In genomic region chr4:184384810-184385557, GRCh38 we compare ENCODE assay signal across 9 cellular contexts.
DNase-seq lines count a peak whose midpoint lies in the region; ATAC-seq, FAIRE-seq and TF ChIP-seq lines count a peak whose summit lies in the region.
"Had no signal": no experiment of that assay in that cellular context is flagged by ENCODE, and none has a peak within 500 bp of the region (broad histone marks: within the 10 kb centered on the region; RNA-seq: fewer than 3 reads in every experiment).

No MANE protein-coding gene starts in this region.

- H3K4me1 ChIP-seq in Caco-2 (peaks cover 57% of the 10 kb centered on the region), fibroblast of lung (ENCODE audit: control insufficient read depth, extremely low read depth, insufficient read depth, low read length) (peaks cover 23% of the 10 kb centered on the region), thoracic aorta (ENCODE audit: control insufficient read depth in 1 of 2, low read depth in 2 of 2) (peaks cover 28 to 36% of the 10 kb centered on the region in 2 donors)

- H3K4me1 Mint-ChIP-seq in Caco-2 (ENCODE audit: low read depth, unreplicated experiment), result peaks cover 39% of the 10 kb centered on the region

- H3K9me3 Mint-ChIP-seq in Caco-2 (ENCODE audit: unreplicated experiment), result no peaks in the 10 kb centered on the region

- H4K20me1 ChIP-seq in fibroblast of lung (ENCODE audit: control insufficient read depth, extremely low read depth, insufficient read depth, low read length), result no peaks in the 10 kb centered on the region

- no peak overlapping the region for H3K9ac ChIP-seq in fibroblast of lung (ENCODE audit: insufficient read depth, low read length)

- H3K4me3 ChIP-seq in Caco-2 (ENCODE audit: low read depth, low read length), result no peak overlapping the region
- H3K4me3 ChIP-seq in fibroblast of lung (replicated peaks in 1 of 4; ENCODE audit: control extremely low read depth in 1 of 4, insufficient read depth in 1 of 4, low read depth in 3 of 4, low read length in 4 of 4), result peak overlapping the region; percentile 34 to 60 (median 45)
- peak overlapping the region; percentile 69 for H3K4me3 ChIP-seq in thoracic aorta

- intact Hi-C loops in Caco-2 (cut with micrococcal nuclease; ENCODE audit: unreplicated experiment), result loop anchor here (1.0 kb wide), 1 partner anchor 37 kb away; no protein-coding TSS in a partner anchor

- CTCF ChIA-PET in Caco-2 (lab: Charles Lee), result no interaction called here

- H3K4me3 Mint-ChIP-seq in Caco-2 (ENCODE audit: unreplicated experiment), result peak overlapping the region; percentile 62

- TF ChIP-seq CTCF in Caco-2 (IDR thresholded peaks at IDR 0.05; ENCODE audit: insufficient read depth in 1 of 2, low read depth in 1 of 2, low read length in 1 of 2, severe bottlenecking in 1 of 2, unreplicated experiment in 1 of 2) (no peak), fibroblast of lung (conservative IDR thresholded peaks at IDR 0.05 in 1 of 2, IDR thresholded peaks at IDR 0.05 in 1 of 2; ENCODE audit: low read depth in 1 of 2, low read length in 2 of 2) (no peak), thoracic aorta (IDR thresholded peaks at IDR 0.05) (no peak)

- peak overlapping the region; percentile 92 for H3K4me2 ChIP-seq in fibroblast of lung (ENCODE audit: extremely low read depth, insufficient read depth, low read length)

- no peaks in the 10 kb centered on the region for H3K27me3 Mint-ChIP-seq in Caco-2 (ENCODE audit: insufficient read depth, unreplicated experiment)

- BruUV-seq in Caco-2 (replicated peaks; lab: Mats Ljungman, UMichigan), result no TSS peak

- H3K27me3 ChIP-seq in Caco-2 (replicated peaks; ENCODE audit: control insufficient read depth, insufficient read depth, low read length) (no peaks in the 10 kb centered on the region), fibroblast of lung (ENCODE audit: control insufficient read depth, insufficient read depth, low read length) (no peaks in the 10 kb centered on the region), thoracic aorta (replicated peaks; ENCODE audit: insufficient read depth) (no peaks in the 10 kb centered on the region)

- no peak overlapping the region for H2AFZ ChIP-seq in fibroblast of lung (ENCODE audit: low read length)

- peak overlapping the region; percentile 78 for H3K27ac ChIP-seq in fibroblast of lung (ENCODE audit: insufficient read depth, low read length)
- H3K27ac ChIP-seq in thoracic aorta, result peak overlapping the region; percentile 69 to 80

- peak overlapping the region; percentile 43 for H3K27ac Mint-ChIP-seq in Caco-2 (ENCODE audit: unreplicated experiment)

- peaks cover 4% of the 10 kb centered on the region for H3K36me3 Mint-ChIP-seq in Caco-2 (ENCODE audit: insufficient read depth, unreplicated experiment)

- no peak for FAIRE-seq in frontal cortex (lab: Jason Lieb, UNC)
- FAIRE-seq: endometrium had no signal

- H3K36me3 ChIP-seq in Caco-2 (ENCODE audit: control insufficient read depth, insufficient read depth, low read length) (no peaks in the 10 kb centered on the region), fibroblast of lung (ENCODE audit: control insufficient read depth, insufficient read depth, low read length) (peaks cover 9% of the 10 kb centered on the region), thoracic aorta (peaks cover 16% of the 10 kb centered on the region)

- H3K79me2 ChIP-seq in fibroblast of lung (ENCODE audit: control insufficient read depth, insufficient read depth, low read length), result no peaks in the 10 kb centered on the region

- H3K9me3 ChIP-seq in Caco-2, result no peaks in the 10 kb centered on the region
- no peaks in the 10 kb centered on the region for H3K9me3 ChIP-seq in fibroblast of lung (ENCODE audit: control insufficient read depth, insufficient read depth, low read depth, low read length)
- H3K9me3 ChIP-seq in thoracic aorta, result no peaks in the 10 kb centered on the region

- ATAC-seq in GM21723 (IDR thresholded peaks at IDR 0.05; ENCODE audit: unreplicated experiment) (peak; percentile 38), thoracic aorta (ENCODE audit: insufficient number of reproducible peaks, low FRiP score, low read depth) (no peak)

- DNase-seq in Caco-2 (no peak), NCI-H146 (lab: John Stamatoyannopoulos, UW) (peak; percentile 19), fibroblast of lung (ENCODE audit: low read depth in 2 of 2) (peak in 1 of 2 donors; percentile 33), thoracic aorta (ENCODE audit: low spot score) (no peak), SIG-M5 (lab: John Stamatoyannopoulos, UW) (no peak), frontal cortex (ENCODE audit: low spot score in 2 of 2) (no peak)
- no peak for DNase-seq in effector CD4-positive, alpha-beta T cell

- POLR2A ChIA-PET in Caco-2 (lab: Charles Lee), result no interaction called here
